ENCODE assay signal across 9 cellular contexts in genomic region chr7:95871078-95871848, GRCh38.
DNase-seq lines count a peak whose midpoint lies in the region; ATAC-seq and TF ChIP-seq lines count a peak whose summit lies in the region.
"Had no signal": no experiment of that assay in that cellular context is flagged by ENCODE, and none has a peak within 500 bp of the region (broad histone marks: within the 10 kb centered on the region; RNA-seq: fewer than 3 reads in every experiment).

No MANE protein-coding gene starts in this region.

- dilution Hi-C loops in mammary epithelial cell (cut with HindIII; ENCODE audit: low sequenced_read_pairs): no loop called here

- BruUV-seq in A673 (replicated peaks; lab: Mats Ljungman, UMichigan) (no TSS peak), mammary epithelial cell (replicated peaks; lab: Mats Ljungman, UMichigan) (no TSS peak)

- 20% methylated on average over 6 of the region's 6 CpGs for WGBS in mammary epithelial cell (ENCODE audit: low coverage, missing lambda C conversion rate)

- no peaks in the 10 kb centered on the region for H3K79me2 ChIP-seq in mammary epithelial cell (ENCODE audit: insufficient read depth, low read length)

- DNase-seq in A673 (ENCODE audit: low spot score): peak; percentile 78
- peak; percentile 66 for DNase-seq in NCI-H526 treated with DMSO at 0.1 percent for 48 hours (lab: John Stamatoyannopoulos, UW)
- DNase-seq in mammary epithelial cell: peak; percentile 34
- DNase-seq in left lobe of liver (ENCODE audit: low spot score): no peak
- DNase-seq in effector CD8-positive, alpha-beta T cell (lab: John Stamatoyannopoulos, UW): no peak
- DNase-seq in NK-92 (lab: John Stamatoyannopoulos, UW; ENCODE audit: unreplicated experiment): no peak

- intact Hi-C loops in A673 (cut with micrococcal nuclease; ENCODE audit: unreplicated experiment): loop anchor here (1.0 to 10.0 kb wide), 2 partner anchors 148 to 346 kb away; no protein-coding TSS in a partner anchor
- intact Hi-C loops in mammary epithelial cell (cut with micrococcal nuclease): loop anchor here (1.0 to 5.0 kb wide), 4 partner anchors 76 to 359 kb away; no protein-coding TSS in a partner anchor

- H3K4me1 ChIP-seq in A673 (ENCODE audit: insufficient read depth, low read length, poor library complexity, severe bottlenecking): no peaks in the 10 kb centered on the region
- no peaks in the 10 kb centered on the region for H3K4me1 ChIP-seq in mammary epithelial cell (ENCODE audit: insufficient read depth, low read length)

- CTCF ChIA-PET in A673 (lab: Charles Lee) (interaction anchor here (0.6 to 2.2 kb wide), 7 partner anchors 30 to 532 kb away, joined by 3 to 52 read pairs (median 5); no protein-coding TSS in a partner anchor), mammary epithelial cell (lab: Charles Lee; ENCODE audit: low non-redundant PET) (interaction anchor here (0.6 to 0.7 kb wide), 6 partner anchors 146 to 1082 kb away, joined by 3 to 5 read pairs (median 3); no protein-coding TSS in a partner anchor)

- TF ChIP-seq CTCF in A673 (conservative IDR thresholded peaks at IDR 0.05; ENCODE audit: low read depth, low read length) (peak; percentile 83), GM12872 (IDR thresholded peaks at IDR 0.05; ENCODE audit: insufficient read depth, low read depth, low read length) (peak; percentile 63), mammary epithelial cell (conservative IDR thresholded peaks at IDR 0.05 in 1 of 2, IDR thresholded peaks at IDR 0.05 in 1 of 2; ENCODE audit: extremely low read depth in 1 of 2, insufficient read depth in 1 of 2, low read depth in 1 of 2, low read length in 2 of 2) (peak; percentile 52 to 71)

- H3K9me3 ChIP-seq in A673 (ENCODE audit: low read depth, low read length, poor library complexity, severe bottlenecking) (no peaks in the 10 kb centered on the region), mammary epithelial cell (replicated peaks; ENCODE audit: insufficient read depth, low read length) (no peaks in the 10 kb centered on the region)

- H3K27me3 ChIP-seq in A673 (replicated peaks; ENCODE audit: insufficient read depth, low read depth, low read length, poor library complexity) (no peaks in the 10 kb centered on the region), mammary epithelial cell (ENCODE audit: insufficient read depth, low read length) (no peaks in the 10 kb centered on the region)

- H3K27ac ChIP-seq in A673 (ENCODE audit: low read depth, low read length, poor library complexity, severe bottlenecking): no peak overlapping the region
- no peak overlapping the region for H3K27ac ChIP-seq in mammary epithelial cell (ENCODE audit: insufficient read depth, low read depth, low read length)
- H3K27ac ChIP-seq: epithelial cell of prostate had no signal

- no peaks in the 10 kb centered on the region for H4K20me1 ChIP-seq in mammary epithelial cell (ENCODE audit: insufficient read depth, low read length)

- in situ Hi-C loops in mammary epithelial cell (cut with MboI; ENCODE audit: low sequenced_read_pairs in 2 of 2): loop anchor here in 1 of 2 donors (5.0 kb wide), 1 partner anchor 149 kb away; no protein-coding TSS in a partner anchor

- H2AFZ ChIP-seq in mammary epithelial cell (ENCODE audit: low read depth, low read length): no peak overlapping the region

- H3K9ac ChIP-seq in mammary epithelial cell (ENCODE audit: insufficient read depth, low read length): no peak overlapping the region

- H3K36me3 ChIP-seq in A673 (ENCODE audit: insufficient read depth, low read length, poor library complexity, severe bottlenecking) (no peaks in the 10 kb centered on the region), mammary epithelial cell (ENCODE audit: insufficient read depth, low read length) (no peaks in the 10 kb centered on the region)

- H3K4me2 ChIP-seq in mammary epithelial cell (ENCODE audit: insufficient read depth, low read depth, low read length): no peak overlapping the region

- ATAC-seq in HG03469 (IDR thresholded peaks at IDR 0.05; ENCODE audit: unreplicated experiment) (peak; percentile 39), left lobe of liver (peak; percentile 87)

- POLR2A ChIA-PET in A673 (lab: Charles Lee; ENCODE audit: low non-redundant PET): no interaction called here

- H3K4me3 ChIP-seq in A673 (ENCODE audit: low read depth, low read length, poor library complexity, severe bottlenecking): no peak overlapping the region
- H3K4me3 ChIP-seq in mammary epithelial cell (replicated peaks in 1 of 3; ENCODE audit: insufficient read depth in 1 of 3, low read depth in 2 of 3, low read length in 3 of 3): no peak overlapping the region

Comparison
In these comparisons a context has a peak if more than half of its experiments do, and no peak if none do; other contexts are left out.
1. DNase-seq: peak in A673 (single experiment), NCI-H526 treated with DMSO at 0.1 percent for 48 hours (single experiment) and mammary epithelial cell (single experiment); none in left lobe of liver (single experiment), effector CD8-positive, alpha-beta T cell (single experiment) and NK-92 (single experiment).
2. Peak in every context shown above with its lines, with median percentiles within 50 percentile points of each other: CTCF ChIP-seq.